15 cellular contexts compared by ENCODE assay signal in the genomic region with DNA sequence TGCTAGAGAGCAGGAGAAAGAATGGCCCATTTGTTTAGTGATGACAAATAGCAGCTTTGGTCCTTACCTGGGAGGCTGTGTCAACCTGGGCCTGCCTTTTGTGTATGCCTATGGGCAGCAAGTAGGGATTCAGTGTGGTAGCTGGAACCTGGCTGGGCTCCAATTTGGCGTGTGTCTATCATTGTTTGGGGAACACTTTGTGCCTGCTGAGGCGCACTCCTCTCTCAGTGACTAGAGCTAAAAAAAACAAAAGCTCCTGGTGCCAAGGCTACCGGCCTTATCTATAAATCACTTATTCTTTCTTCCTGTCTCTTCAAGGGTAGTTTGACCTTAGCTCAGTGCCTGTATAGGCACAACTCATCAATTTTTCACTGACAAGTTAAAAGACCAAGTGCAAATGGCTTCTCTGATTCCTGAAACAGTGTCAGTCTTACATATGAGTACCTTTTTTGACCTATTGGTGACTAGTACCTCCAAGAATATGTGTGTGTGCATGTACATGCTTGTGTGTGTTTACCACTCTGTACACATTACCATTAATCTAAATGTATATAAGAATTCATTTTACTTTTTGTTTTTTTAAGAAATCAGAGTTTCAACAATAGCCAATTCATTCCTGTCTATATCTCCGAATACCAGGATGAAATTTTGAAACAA. TPM values are rescaled to one million over a fixed set of nuclear protein-coding genes. Genes with fewer than 3 reads are reported as not detected.
DNase-seq lines count a peak whose midpoint lies in the region; ATAC-seq and TF ChIP-seq lines count a peak whose summit lies in the region.
"Had no signal": no experiment of that assay in that cellular context is flagged by ENCODE, and none has a peak within 500 bp of the region (broad histone marks: within the 10 kb centered on the region; RNA-seq: fewer than 3 reads in every experiment).

No MANE protein-coding gene starts in this region.

- no peak for TF ChIP-seq POLR2A in gastroesophageal sphincter (IDR thresholded peaks at IDR 0.05)

- no peak for TF ChIP-seq CTCF in gastroesophageal sphincter (IDR thresholded peaks at IDR 0.05)

- H3K27ac Mint-ChIP-seq in activated CD4-positive, alpha-beta T cell treated with anti-CD3 and anti-CD28 coated beads, Interleukin-2, amount 10 ng/mL, durations not matched to agents 24 days and 14 days: no peak overlapping the region
- H3K27ac Mint-ChIP-seq: effector memory CD8-positive, alpha-beta T cell; naive B cell had no signal

- 41 to 81% methylated on average over 2 to 4 of the region's 4 CpGs for WGBS in gastroesophageal sphincter (ENCODE audit: low coverage in 1 of 2), 2 donors

- H3K36me3 ChIP-seq in HAP-1 (replicated peaks) (no peaks in the 10 kb centered on the region), gastroesophageal sphincter (no peaks in the 10 kb centered on the region)
- H3K36me3 ChIP-seq: vagina had no signal

- H3K36me3 Mint-ChIP-seq in activated CD4-positive, alpha-beta T cell treated with anti-CD3 and anti-CD28 coated beads, Interleukin-2, amount 10 ng/mL, durations not matched to agents 24 days and 14 days (ENCODE audit: low read depth): no peaks in the 10 kb centered on the region
- H3K36me3 Mint-ChIP-seq: naive B cell had no signal

- no peak overlapping the region for H3K4me3 ChIP-seq in HAP-1
- H3K4me3 ChIP-seq in gastroesophageal sphincter: no peak overlapping the region
- H3K4me3 ChIP-seq: vagina had no signal

- H3K4me1 ChIP-seq in HAP-1 (no peaks in the 10 kb centered on the region), gastroesophageal sphincter (no peaks in the 10 kb centered on the region)
- H3K4me1 ChIP-seq: vagina had no signal

- DNase-seq in DMS153 (lab: John Stamatoyannopoulos, UW) (peak; percentile 94), NCI-H345 treated with DMSO at 0.1 percent for 48 hours (lab: John Stamatoyannopoulos, UW; ENCODE audit: unreplicated experiment) (peak; percentile 97), head of caudate nucleus (peak in 32 of 42 donors; percentile 3 to 63 (median 22)), mucosa of gallbladder (ENCODE audit: low spot score) (peak; percentile 85), HAP-1 (ENCODE audit: low spot score in 2 of 2) (no peak)
- no peak for DNase-seq in activated CD4-positive, alpha-beta T cell treated with anti-CD3 and anti-CD28 coated beads, Interleukin-2, amount 10 ng/mL, durations not matched to agents 24 days and 14 days
- DNase-seq: effector memory CD8-positive, alpha-beta T cell; GDM1; naive B cell; NCI-H187 treated with DMSO at 0.1 percent for 48 hours; T1000 had no signal

- H3K9me3 ChIP-seq in HAP-1 (no peaks in the 10 kb centered on the region), gastroesophageal sphincter (no peaks in the 10 kb centered on the region)
- H3K9me3 ChIP-seq: vagina had no signal

- ATAC-seq in HG03378 (IDR thresholded peaks at IDR 0.05; ENCODE audit: unreplicated experiment) (no peak), gastroesophageal sphincter (no peak)
- ATAC-seq: effector memory CD8-positive, alpha-beta T cell had no signal

- H3K27ac ChIP-seq in gastroesophageal sphincter: no peak overlapping the region
- H3K27ac ChIP-seq: vagina had no signal

- H3K4me3 Mint-ChIP-seq in activated CD4-positive, alpha-beta T cell treated with anti-CD3 and anti-CD28 coated beads, Interleukin-2, amount 10 ng/mL, durations not matched to agents 24 days and 14 days: no peak overlapping the region
- H3K4me3 Mint-ChIP-seq: effector memory CD8-positive, alpha-beta T cell; naive B cell had no signal

- no peaks in the 10 kb centered on the region for H3K27me3 Mint-ChIP-seq in activated CD4-positive, alpha-beta T cell treated with anti-CD3 and anti-CD28 coated beads, Interleukin-2, amount 10 ng/mL, durations not matched to agents 24 days and 14 days
- H3K27me3 Mint-ChIP-seq: effector memory CD8-positive, alpha-beta T cell had no signal

- no peaks in the 10 kb centered on the region for H3K4me1 Mint-ChIP-seq in activated CD4-positive, alpha-beta T cell treated with anti-CD3 and anti-CD28 coated beads, Interleukin-2, amount 10 ng/mL, durations not matched to agents 24 days and 14 days
- H3K4me1 Mint-ChIP-seq: naive B cell had no signal

- intact Hi-C loops in head of caudate nucleus (cut with DNase I): no loop called here
- intact Hi-C loops in activated CD4-positive, alpha-beta T cell treated with anti-CD3 and anti-CD28 coated beads, Interleukin-2, amount 10 ng/mL, durations not matched to agents 24 days and 14 days (cut with micrococcal nuclease): no loop called here

- no peaks in the 10 kb centered on the region for H3K9me3 Mint-ChIP-seq in activated CD4-positive, alpha-beta T cell treated with anti-CD3 and anti-CD28 coated beads, Interleukin-2, amount 10 ng/mL, durations not matched to agents 24 days and 14 days
- H3K9me3 Mint-ChIP-seq: naive B cell had no signal

- H3K27me3 ChIP-seq in HAP-1 (ENCODE audit: low read depth) (peaks cover 6% of the 10 kb centered on the region; the same call in 1 of the 2 replicates), gastroesophageal sphincter (peaks cover 4% of the 10 kb centered on the region)
- H3K27me3 ChIP-seq: vagina had no signal

- in situ Hi-C loops in HAP-1 (cut with MboI; ENCODE audit: low sequenced_read_pairs): no loop called here

- no peak for TF ChIP-seq EP300 in gastroesophageal sphincter (IDR thresholded peaks at IDR 0.05)

RNA-seq across cellular contexts. Expression of a gene that starts 54.6 kb away (rescaled TPM):
- total RNA-seq in mucosa of gallbladder (0.26 TPM), gastroesophageal sphincter (not detected)
- not detected in 2 replicates for total RNA-seq in activated CD4-positive, alpha-beta T cell treated with anti-CD3 and anti-CD28 coated beads, Interleukin-2, amount 10 ng/mL, durations not matched to agents 24 days and 14 days
- total RNA-seq: HT1080 had no signal

Comparison
In these comparisons a context has a peak if more than half of its experiments do, and no peak if none do; other contexts are left out.
1. DNase-seq: peak in DMS153 (single experiment), NCI-H345 treated with DMSO at 0.1 percent for 48 hours (single experiment), head of caudate nucleus (32 of 42) and mucosa of gallbladder (single experiment); none in HAP-1 (0 of 2) and activated CD4-positive, alpha-beta T cell treated with anti-CD3 and anti-CD28 coated beads, Interleukin-2, amount 10 ng/mL, durations not matched to agents 24 days and 14 days (single experiment).